In the genomic region with DNA sequence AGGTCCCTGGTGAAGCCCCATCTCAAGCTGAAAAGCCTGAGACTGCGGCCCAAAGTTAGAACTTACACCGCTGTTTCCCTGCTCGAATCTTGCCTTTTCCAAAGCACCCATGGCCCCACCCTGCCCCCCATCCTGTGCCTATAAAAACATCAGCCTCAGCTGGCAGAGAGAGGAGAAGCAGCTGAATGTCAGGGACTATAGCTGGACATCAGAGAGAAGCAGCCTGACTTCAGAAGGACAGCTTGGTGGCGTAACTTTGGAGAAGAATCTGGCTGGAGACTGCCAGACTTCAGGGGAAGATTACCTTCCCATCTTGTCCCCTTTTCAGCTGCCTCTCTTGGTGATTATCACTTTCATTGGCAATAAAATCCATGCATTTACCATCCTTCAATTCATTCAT, we compare ENCODE assay signal across 16 cellular contexts. TPM values are rescaled to one million over a fixed set of nuclear protein-coding genes. Genes with fewer than 3 reads are reported as not detected.
DNase-seq lines count a peak whose midpoint lies in the region; ATAC-seq and TF ChIP-seq lines count a peak whose summit lies in the region.
"Had no signal": no experiment of that assay in that cellular context is flagged by ENCODE, and none has a peak within 500 bp of the region (broad histone marks: within the 10 kb centered on the region; RNA-seq: fewer than 3 reads in every experiment).

No MANE protein-coding gene starts in this region.

- CTCF ChIA-PET in OCI-LY7 (lab: Charles Lee; ENCODE audit: unreplicated experiment) = interaction anchor here (1.0 to 1.9 kb wide), 2 partner anchors 9 to 19 kb away, joined by 3 to 14 read pairs; a partner anchor contains a TSS

- H2BK5ac ChIP-seq in neuronal stem cell (ENCODE audit: low read length) = peak overlapping the region; percentile 2

- TF ChIP-seq POLR2A in heart left ventricle (IDR thresholded peaks at IDR 0.05) = no peak

- BruUV-seq in OCI-LY7 (replicated peaks; lab: Mats Ljungman, UMichigan) = no TSS peak

- H3K4me3 ChIP-seq in OCI-LY7 (ENCODE audit: low read depth, low read length, poor library complexity, severe bottlenecking) = no peak overlapping the region
- peak overlapping the region in 1 of 12 donors; percentile 38 for H3K4me3 ChIP-seq in heart left ventricle
- H3K4me3 ChIP-seq in neuronal stem cell (ENCODE audit: low read length in 2 of 2) = no peak overlapping the region
- H3K4me3 ChIP-seq in upper lobe of right lung = no peak overlapping the region
- H3K4me3 ChIP-seq: smooth muscle cell had no signal

- peak overlapping the region; percentile 88 for H3K18ac ChIP-seq in neuronal stem cell (ENCODE audit: low read length)

- peaks cover 7% of the 10 kb centered on the region; the same call in 1 of the 2 replicates for H3K9me3 ChIP-seq in OCI-LY7 (ENCODE audit: low read length)
- H3K9me3 ChIP-seq in heart left ventricle = no peaks in the 10 kb centered on the region
- H3K9me3 ChIP-seq in neuronal stem cell (replicated peaks in 1 of 2; ENCODE audit: control insufficient read depth in 2 of 2, insufficient read depth in 1 of 2, low read depth in 1 of 2, low read length in 2 of 2) = no peaks in the 10 kb centered on the region
- no peaks in the 10 kb centered on the region for H3K9me3 ChIP-seq in upper lobe of right lung

- no peak overlapping the region for H2BK12ac ChIP-seq in neuronal stem cell (ENCODE audit: low read length)

- TF ChIP-seq CTCF in OCI-LY7 (conservative IDR thresholded peaks at IDR 0.05; ENCODE audit: low read length) (no peak), heart left ventricle (IDR thresholded peaks at IDR 0.05) (no peak), upper lobe of right lung (IDR thresholded peaks at IDR 0.05) (no peak)

- peak overlapping the region; percentile 40 for H2AK5ac ChIP-seq in neuronal stem cell (ENCODE audit: low read depth, low read length)

- H2AFZ ChIP-seq in OCI-LY7 (ENCODE audit: low read length) = peak overlapping the region; percentile 83; the same call in 1 of the 2 replicates
- H2AFZ ChIP-seq in neuronal stem cell (ENCODE audit: low read length) = peak overlapping the region; percentile 88

- no peak overlapping the region for H2BK15ac ChIP-seq in neuronal stem cell (ENCODE audit: low read length)

- DNase-seq in OCI-LY7 (ENCODE audit: low spot score) (no peak), heart left ventricle (no peak), neuronal stem cell (ENCODE audit: low spot score) (no peak), upper lobe of right lung (no peak)
- no peak for DNase-seq in activated T-cell treated with anti-CD3 and anti-CD28 coated beads, Interleukin-2, amount 50 U/mL, for 48 hours
- DNase-seq: activated CD8-positive, alpha-beta memory T cell treated with anti-CD3 and anti-CD28 coated beads, Interleukin-2, amount 50 U/mL, for 48 hours; central memory CD4-positive, alpha-beta T cell; EL; NCI-H1694; stimulated activated naive CD8-positive, alpha-beta T cell treated with anti-CD3 and anti-CD28 coated beads, Interleukin-15, amount 100 ng/mL, for 72 hours had no signal

- no peak overlapping the region for H3K4ac ChIP-seq in neuronal stem cell (ENCODE audit: low read length)

- no peak overlapping the region for H3K14ac ChIP-seq in neuronal stem cell (ENCODE audit: low read length)

- H3K79me1 ChIP-seq in neuronal stem cell (ENCODE audit: low read depth, low read length) = no peaks in the 10 kb centered on the region

- ATAC-seq in heart left ventricle (peak in 3 of 4 donors; percentile 21 to 46 (median 38)), upper lobe of right lung (no peak), GM19035 (IDR thresholded peaks at IDR 0.05; ENCODE audit: unreplicated experiment) (no peak), HG02970 (IDR thresholded peaks at IDR 0.05; ENCODE audit: low FRiP score, unreplicated experiment) (no peak)
- ATAC-seq: activated naive CD4-positive, alpha-beta T cell treated with anti-CD3 and anti-CD28 coated beads, Interleukin-2, amount 50 U/mL, for 72 hours; natural killer cell treated with Interleukin-12 subunit alpha and Interleukin-12 subunit beta and Interleukin-15 and Interleukin-18, amount 100 ng/mL, for 72 hours; stimulated activated naive CD8-positive, alpha-beta T cell treated with anti-CD3 and anti-CD28 coated beads, Interleukin-15, amount 100 ng/mL, for 72 hours had no signal

- H4K8ac ChIP-seq in neuronal stem cell (ENCODE audit: low read depth, low read length) = no peak overlapping the region

- intact Hi-C loops in OCI-LY7 (cut with micrococcal nuclease; ENCODE audit: unreplicated experiment) = no loop called here
- intact Hi-C loops in heart left ventricle (cut with DNase I) = no loop called here
- intact Hi-C loops in upper lobe of right lung (cut with DNase I) = no loop called here

- peak overlapping the region; percentile 52; the same call in 1 of the 2 replicates for H3K4me2 ChIP-seq in OCI-LY7 (ENCODE audit: low read length)
- no peak overlapping the region for H3K4me2 ChIP-seq in neuronal stem cell (ENCODE audit: insufficient read depth, low read length, poor library complexity, severe bottlenecking)
- H3K4me2 ChIP-seq: smooth muscle cell had no signal

- H3K36me3 ChIP-seq in OCI-LY7 (ENCODE audit: insufficient read depth, low read length) (no peaks in the 10 kb centered on the region), heart left ventricle (no peaks in the 10 kb centered on the region), neuronal stem cell (replicated peaks in 1 of 2; ENCODE audit: control insufficient read depth in 2 of 2, insufficient read depth in 2 of 2, low read length in 2 of 2) (no peaks in the 10 kb centered on the region), upper lobe of right lung (no peaks in the 10 kb centered on the region)

- H3K27me3 ChIP-seq in heart left ventricle = no peaks in the 10 kb centered on the region
- H3K27me3 ChIP-seq in neuronal stem cell (ENCODE audit: control insufficient read depth in 3 of 3, insufficient read depth in 3 of 3, low read depth in 1 of 3, low read length in 3 of 3) = peaks cover 0 to 15% (median 0%) of the 10 kb centered on the region in 3 experiments
- H3K27me3 ChIP-seq in upper lobe of right lung = no peaks in the 10 kb centered on the region

- no peaks in the 10 kb centered on the region for H3K9me2 ChIP-seq in OCI-LY7 (ENCODE audit: insufficient read depth, low read length)

- no peaks in the 10 kb centered on the region for H3K79me2 ChIP-seq in OCI-LY7 (ENCODE audit: insufficient read depth, low read depth, low read length)

- POLR2A ChIA-PET in OCI-LY7 (lab: Charles Lee) = interaction anchor here (0.6 to 2.7 kb wide), 6 partner anchors 8 to 90 kb away, joined by 3 to 15 read pairs (median 10); a partner anchor contains a TSS

- H3K23ac ChIP-seq in neuronal stem cell (ENCODE audit: low read depth, low read length, poor library complexity) = no peak overlapping the region

- H3K4me1 ChIP-seq in OCI-LY7 (ENCODE audit: insufficient read depth, low read length, poor library complexity, severe bottlenecking) = peaks cover 19% of the 10 kb centered on the region
- peaks cover 10 to 31% (median 24%) of the 10 kb centered on the region in 12 donors for H3K4me1 ChIP-seq in heart left ventricle
- peaks cover 7 to 13% of the 10 kb centered on the region in 2 donors for H3K4me1 ChIP-seq in neuronal stem cell (ENCODE audit: control insufficient read depth in 2 of 2, insufficient read depth in 1 of 2, low read depth in 1 of 2, low read length in 2 of 2)
- peaks cover 19% of the 10 kb centered on the region for H3K4me1 ChIP-seq in upper lobe of right lung

- H4K20me1 ChIP-seq in OCI-LY7 (ENCODE audit: insufficient read depth, low read length) = no peaks in the 10 kb centered on the region

- no peak overlapping the region for H3K27ac ChIP-seq in OCI-LY7 (ENCODE audit: low read depth, low read length, poor library complexity, severe bottlenecking)
- peak overlapping the region; percentile 50 to 90 (median 82) for H3K27ac ChIP-seq in heart left ventricle
- H3K27ac ChIP-seq in neuronal stem cell (replicated peaks; ENCODE audit: low read length) = peak overlapping the region; percentile 60
- H3K27ac ChIP-seq in upper lobe of right lung = peak overlapping the region; percentile 43
- H3K27ac ChIP-seq: C4-2B had no signal

- no peak overlapping the region for H3K9ac ChIP-seq in neuronal stem cell (ENCODE audit: low read depth, low read length, poor library complexity)

- WGBS in heart left ventricle, 4 donors = 63 to 76% (median 70%) methylated on average over 4 of the region's 4 CpGs
- no CpG with 5 or more reads among the region's 4 CpGs for WGBS in neuronal stem cell (ENCODE audit: extremely low coverage in 2 of 2, insufficient read length in 2 of 2, insufficient replicate concordance in 1 of 2), 2 donors

- no peak overlapping the region for H4K91ac ChIP-seq in neuronal stem cell (ENCODE audit: low read depth, low read length, poor library complexity)

- no peak overlapping the region for H2BK120ac ChIP-seq in neuronal stem cell (ENCODE audit: low read depth, low read length)

RNA-seq across cellular contexts. Expression of a gene that starts 9.3 kb away (rescaled TPM):
- total RNA-seq in OCI-LY7 (2014; rRNA removed; shearing (Covaris generic)) = 4.4 and 9.0 TPM in 2 replicates
- 7.2 and 7.3 TPM in 2 replicates for total RNA-seq in OCI-LY7 (2022)
- 10 to 100 TPM in 6 of 9 donors, 1 to 10 TPM in 3; 5.9 to 16.2 (median 11.8) TPM for total RNA-seq in heart left ventricle
- 10 to 100 TPM in 1 of 2 donors, 1 to 10 TPM in 1; 6.9 to 11.5 TPM for polyA plus RNA-seq in heart left ventricle
- 17.5 TPM for polyA plus RNA-seq in neuronal stem cell (2013, experiment 1 of 2)
- 17.4 TPM for polyA plus RNA-seq in neuronal stem cell (2013, experiment 2 of 2)
- total RNA-seq in upper lobe of right lung = 18.4 TPM

Comparison
In these comparisons a context has a peak if more than half of its experiments do, and no peak if none do; other contexts are left out.
1. ATAC-seq: peak in heart left ventricle (3 of 4); none in upper lobe of right lung (single experiment), GM19035 (single experiment) and HG02970 (single experiment).